In genomic region chr5:79108792-79109191, GRCh38 we compare ENCODE assay signal across 1 cellular context.
TF ChIP-seq lines count a peak whose summit lies in the region.

No MANE protein-coding gene starts in this region.

TF ChIP-seq in HepG2, 621 proteins besides CTCF, POLR2A, EP300 and RAD21 (continued from another document):
- TF ChIP-seq ZNF770 (CRISPR knock-in tag; IDR thresholded peaks at IDR 0.05) (peak; percentile 70), U2AF2 (IDR thresholded peaks at IDR 0.05; ENCODE audit: low read depth, low read length) (no peak), KDM4B (CRISPR knock-in tag; IDR thresholded peaks at IDR 0.05) (no peak), ZNF343 (CRISPR knock-in tag; IDR thresholded peaks at IDR 0.05) (no peak), NFE2L2 (IDR thresholded peaks at IDR 0.05; ENCODE audit: low read length) (no peak), TCF7 (IDR thresholded peaks at IDR 0.05; ENCODE audit: low read depth) (peak; percentile 63), ZNF333 (CRISPR knock-in tag; IDR thresholded peaks at IDR 0.05; ENCODE audit: borderline replicate concordance) (no peak), HOXA7 (CRISPR knock-in tag; IDR thresholded peaks at IDR 0.05) (no peak), ZMYM4 (CRISPR knock-in tag; IDR thresholded peaks at IDR 0.05) (peak; percentile 78), ERF (CRISPR knock-in tag; IDR thresholded peaks at IDR 0.05) (peak; percentile 47; the same call in 1 of the 2 replicates), HMG20A (CRISPR knock-in tag; IDR thresholded peaks at IDR 0.05; ENCODE audit: borderline replicate concordance) (peak; percentile 11; the same call in 1 of the 2 replicates), TOPORS (CRISPR knock-in tag; IDR thresholded peaks at IDR 0.05) (no peak), SAP130 (CRISPR knock-in tag; IDR thresholded peaks at IDR 0.05; ENCODE audit: low read depth) (peak; percentile 68), SNAI1 (CRISPR knock-in tag; IDR thresholded peaks at IDR 0.05; ENCODE audit: borderline replicate concordance) (no peak), ZBTB7B (CRISPR knock-in tag; IDR thresholded peaks at IDR 0.05) (no peak), ZNF543 (CRISPR knock-in tag; IDR thresholded peaks at IDR 0.05) (no peak), TEAD3 (CRISPR knock-in tag; optimal IDR thresholded peaks at IDR 0.05; ENCODE audit: borderline replicate concordance) (peak; percentile 41), ZBTB20 (CRISPR knock-in tag; IDR thresholded peaks at IDR 0.05; ENCODE audit: borderline replicate concordance, low read depth) (peak; percentile 71; the same call in 1 of the 2 replicates), FOXA3 (CRISPR knock-in tag; IDR thresholded peaks at IDR 0.05) (peak; percentile 50; the same call in 1 of the 2 replicates), HNF4A (CRISPR knock-in tag; IDR thresholded peaks at IDR 0.05) (peak; percentile 84)
- TF ChIP-seq, protein P1, sequence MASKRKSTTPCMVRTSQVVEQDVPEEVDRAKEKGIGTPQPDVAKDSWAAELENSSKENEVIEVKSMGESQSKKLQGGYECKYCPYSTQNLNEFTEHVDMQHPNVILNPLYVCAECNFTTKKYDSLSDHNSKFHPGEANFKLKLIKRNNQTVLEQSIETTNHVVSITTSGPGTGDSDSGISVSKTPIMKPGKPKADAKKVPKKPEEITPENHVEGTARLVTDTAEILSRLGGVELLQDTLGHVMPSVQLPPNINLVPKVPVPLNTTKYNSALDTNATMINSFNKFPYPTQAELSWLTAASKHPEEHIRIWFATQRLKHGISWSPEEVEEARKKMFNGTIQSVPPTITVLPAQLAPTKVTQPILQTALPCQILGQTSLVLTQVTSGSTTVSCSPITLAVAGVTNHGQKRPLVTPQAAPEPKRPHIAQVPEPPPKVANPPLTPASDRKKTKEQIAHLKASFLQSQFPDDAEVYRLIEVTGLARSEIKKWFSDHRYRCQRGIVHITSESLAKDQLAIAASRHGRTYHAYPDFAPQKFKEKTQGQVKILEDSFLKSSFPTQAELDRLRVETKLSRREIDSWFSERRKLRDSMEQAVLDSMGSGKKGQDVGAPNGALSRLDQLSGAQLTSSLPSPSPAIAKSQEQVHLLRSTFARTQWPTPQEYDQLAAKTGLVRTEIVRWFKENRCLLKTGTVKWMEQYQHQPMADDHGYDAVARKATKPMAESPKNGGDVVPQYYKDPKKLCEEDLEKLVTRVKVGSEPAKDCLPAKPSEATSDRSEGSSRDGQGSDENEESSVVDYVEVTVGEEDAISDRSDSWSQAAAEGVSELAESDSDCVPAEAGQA (IDR thresholded peaks at IDR 0.05; ENCODE audit: low read depth) = no peak
- TF ChIP-seq, protein P1 (CRISPR knock-in tag; IDR thresholded peaks at IDR 0.05; ENCODE audit: borderline replicate concordance) = no peak
- TF ChIP-seq, protein P2, sequence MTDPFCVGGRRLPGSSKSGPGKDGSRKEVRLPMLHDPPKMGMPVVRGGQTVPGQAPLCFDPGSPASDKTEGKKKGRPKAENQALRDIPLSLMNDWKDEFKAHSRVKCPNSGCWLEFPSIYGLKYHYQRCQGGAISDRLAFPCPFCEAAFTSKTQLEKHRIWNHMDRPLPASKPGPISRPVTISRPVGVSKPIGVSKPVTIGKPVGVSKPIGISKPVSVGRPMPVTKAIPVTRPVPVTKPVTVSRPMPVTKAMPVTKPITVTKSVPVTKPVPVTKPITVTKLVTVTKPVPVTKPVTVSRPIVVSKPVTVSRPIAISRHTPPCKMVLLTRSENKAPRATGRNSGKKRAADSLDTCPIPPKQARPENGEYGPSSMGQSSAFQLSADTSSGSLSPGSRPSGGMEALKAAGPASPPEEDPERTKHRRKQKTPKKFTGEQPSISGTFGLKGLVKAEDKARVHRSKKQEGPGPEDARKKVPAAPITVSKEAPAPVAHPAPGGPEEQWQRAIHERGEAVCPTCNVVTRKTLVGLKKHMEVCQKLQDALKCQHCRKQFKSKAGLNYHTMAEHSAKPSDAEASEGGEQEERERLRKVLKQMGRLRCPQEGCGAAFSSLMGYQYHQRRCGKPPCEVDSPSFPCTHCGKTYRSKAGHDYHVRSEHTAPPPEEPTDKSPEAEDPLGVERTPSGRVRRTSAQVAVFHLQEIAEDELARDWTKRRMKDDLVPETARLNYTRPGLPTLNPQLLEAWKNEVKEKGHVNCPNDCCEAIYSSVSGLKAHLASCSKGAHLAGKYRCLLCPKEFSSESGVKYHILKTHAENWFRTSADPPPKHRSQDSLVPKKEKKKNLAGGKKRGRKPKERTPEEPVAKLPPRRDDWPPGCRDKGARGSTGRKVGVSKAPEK (CRISPR knock-in tag; IDR thresholded peaks at IDR 0.05; ENCODE audit: borderline replicate concordance) = no peak
- TF ChIP-seq, protein P3, sequence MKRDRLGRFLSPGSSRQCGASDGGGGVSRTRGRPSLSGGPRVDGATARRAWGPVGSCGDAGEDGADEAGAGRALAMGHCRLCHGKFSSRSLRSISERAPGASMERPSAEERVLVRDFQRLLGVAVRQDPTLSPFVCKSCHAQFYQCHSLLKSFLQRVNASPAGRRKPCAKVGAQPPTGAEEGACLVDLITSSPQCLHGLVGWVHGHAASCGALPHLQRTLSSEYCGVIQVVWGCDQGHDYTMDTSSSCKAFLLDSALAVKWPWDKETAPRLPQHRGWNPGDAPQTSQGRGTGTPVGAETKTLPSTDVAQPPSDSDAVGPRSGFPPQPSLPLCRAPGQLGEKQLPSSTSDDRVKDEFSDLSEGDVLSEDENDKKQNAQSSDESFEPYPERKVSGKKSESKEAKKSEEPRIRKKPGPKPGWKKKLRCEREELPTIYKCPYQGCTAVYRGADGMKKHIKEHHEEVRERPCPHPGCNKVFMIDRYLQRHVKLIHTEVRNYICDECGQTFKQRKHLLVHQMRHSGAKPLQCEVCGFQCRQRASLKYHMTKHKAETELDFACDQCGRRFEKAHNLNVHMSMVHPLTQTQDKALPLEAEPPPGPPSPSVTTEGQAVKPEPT (CRISPR knock-in tag; IDR thresholded peaks at IDR 0.05; ENCODE audit: low read depth) = no peak
